Comparison of ENCODE assay signal across 12 cellular contexts in genomic region chr3:40377822-40378221, GRCh38. TPM values are rescaled to one million over a fixed set of nuclear protein-coding genes. Genes with fewer than 3 reads are reported as not detected.
"Had no signal": no experiment of that assay in that cellular context is flagged by ENCODE, and none has a peak within 500 bp of the region (broad histone marks: within the 10 kb centered on the region; RNA-seq: fewer than 3 reads in every experiment).

No MANE protein-coding gene starts in this region.

- H3K9ac ChIP-seq: GM23248 had no signal

- H3K4me2 ChIP-seq: GM23338 had no signal

- H3K4me3 ChIP-seq: GM23248, GM23338, HAP-1 had no signal

- ATAC-seq: GM23338, HCT116 had no signal

- H3K9me3 ChIP-seq: HAP-1 had no signal

- H2AFZ ChIP-seq: GM23248, GM23338 had no signal

- FAIRE-seq: H1, H54 had no signal

- DNase-seq: GM23248, GOT3, H7, H9, HCEC 1CT, HFFc6 had no signal

- H3K36me3 ChIP-seq: HAP-1 had no signal

- H3K27ac ChIP-seq: GM23248 had no signal

- H3K4me1 ChIP-seq: HAP-1 had no signal

RNA-seq across cellular contexts. Expression of gene ENTPD3, which starts 9.2 kb away (rescaled TPM):
- total RNA-seq: GM23248, H4, H7, H9, HFFc6 had no signal
- polyA plus RNA-seq: GM23248 had no signal
